1 cellular context compared by ENCODE assay signal in genomic region chr12:75390156-75390898, GRCh38.
TF ChIP-seq lines count a peak whose summit lies in the region.

No MANE protein-coding gene starts in this region.

TF ChIP-seq in HepG2, 621 proteins besides CTCF, POLR2A, EP300 and RAD21:
- TF ChIP-seq ZZZ3 (CRISPR knock-in tag; IDR thresholded peaks at IDR 0.05; ENCODE audit: borderline replicate concordance) (no peak), MAFF (IDR thresholded peaks at IDR 0.05; ENCODE audit: low read depth, low read length) (peak; percentile 63), MAFK (conservative IDR thresholded peaks at IDR 0.05 in 1 of 2, IDR thresholded peaks at IDR 0.05 in 1 of 2; ENCODE audit: low read length in 2 of 2) (peak; percentile 43 to 69)
